Comparison of ENCODE assay signal across 7 cellular contexts in genomic region chr17:65041945-65042639, GRCh38. TPM values are rescaled to one million over a fixed set of nuclear protein-coding genes. Genes with fewer than 3 reads are reported as not detected.
A peak's percentile ranks its signal among the peaks of the same experiment; 100 is the strongest.
DNase-seq lines count a peak whose midpoint lies in the region; ATAC-seq, FAIRE-seq and TF ChIP-seq lines count a peak whose summit lies in the region.
"Not testable (repeated sequence)": the region's sequence is repeated elsewhere in the genome, so short reads cannot be mapped to it uniquely, and the experiment has no call there.

No MANE protein-coding gene starts in this region.

- H4K20me1 ChIP-seq in DND-41 (ENCODE audit: insufficient read depth, low read length) (peaks cover 56% of the 10 kb centered on the region), SK-N-SH (ENCODE audit: insufficient read depth) (peaks cover 79% of the 10 kb centered on the region)
- H4K20me1 ChIP-seq in GM12878 (ENCODE audit: control insufficient read depth, insufficient read depth), result not testable (repeated sequence)

- H3K4me3 ChIP-seq in DND-41 (ENCODE audit: low read depth in 1 of 2, low read length in 2 of 2); SK-N-SH (ENCODE audit: low read depth in 2 of 2, low read length in 1 of 2); liver (ENCODE audit: low read depth in 1 of 3, low read length in 3 of 3): not testable (repeated sequence)
- H3K4me3 ChIP-seq in GM12878, result peak overlapping the region; percentile 48; the same call in 1 of the 2 replicates

- peak overlapping the region; percentile 67 for H3K4me3 Mint-ChIP-seq in activated CD4-positive, alpha-beta T cell treated with anti-CD3 and anti-CD28 coated beads, Interleukin-2, amount 10 ng/mL, durations not matched to agents 24 days and 14 days
- H3K4me3 Mint-ChIP-seq in activated T-helper 1 cell treated with anti-CD3 and anti-CD28 coated beads, Interleukin-12 subunit alpha, Interleukin-12 subunit beta, Interleukin-2, Interleukin-4 antibody, amounts not matched to agents 30 ng/mL and 10 ng/mL and 1 ng/mL, durations not matched to agents 14 hours and 24 hours and 36 hours, result peak overlapping the region; percentile 48

- not testable (repeated sequence) for H3K27me3 ChIP-seq in DND-41 (ENCODE audit: insufficient read depth, low read length, poor library complexity); SK-N-SH (ENCODE audit: insufficient read depth); GM12878 (replicated peaks in 1 of 2; ENCODE audit: control insufficient read depth in 2 of 2, insufficient read depth in 2 of 2, low read length in 1 of 2); liver (ENCODE audit: control insufficient read depth in 4 of 4, insufficient read depth in 4 of 4, low read length in 3 of 4)

- POLR2A ChIA-PET in SK-N-SH (lab: Yijun Ruan, JAX), result not testable (repeated sequence)
- POLR2A ChIA-PET in GM12878 (lab: Charles Lee), result interaction anchor here (0.6 to 4.5 kb wide), 6 partner anchors 8 to 465 kb away, joined by 3 to 24 read pairs (median 4); no protein-coding TSS in a partner anchor

- H3K9me3 ChIP-seq in DND-41 (ENCODE audit: insufficient read depth, low read length, severe bottlenecking); SK-N-SH; GM12878 (replicated peaks; ENCODE audit: control insufficient read depth, insufficient read depth, low read length); liver (ENCODE audit: control insufficient read depth in 4 of 4, low read length in 3 of 4): not testable (repeated sequence)

- not testable (repeated sequence) for DNase-seq in DND-41; SK-N-SH; activated T-helper 1 cell treated with anti-CD3 and anti-CD28 coated beads, Interleukin-12 subunit alpha, Interleukin-12 subunit beta, Interleukin-2, Interleukin-4 antibody, amounts not matched to agents 30 ng/mL and 10 ng/mL and 1 ng/mL, durations not matched to agents 14 hours and 24 hours and 36 hours (ENCODE audit: low spot score); GM12878 (ENCODE audit: low read depth, low spot score)
- DNase-seq in activated CD4-positive, alpha-beta T cell treated with anti-CD3 and anti-CD28 coated beads, Interleukin-2, amount 10 ng/mL, durations not matched to agents 24 days and 14 days, result peak; percentile 80
- DNase-seq in stimulated activated CD4-positive, alpha-beta T cell treated with anti-CD3 and anti-CD28 coated beads, Interleukin-15, amount 100 ng/mL, for 24 hours, result peak; percentile 41

- peak overlapping the region; percentile 86 for H3K27ac Mint-ChIP-seq in activated CD4-positive, alpha-beta T cell treated with anti-CD3 and anti-CD28 coated beads, Interleukin-2, amount 10 ng/mL, durations not matched to agents 24 days and 14 days
- H3K27ac Mint-ChIP-seq in activated T-helper 1 cell treated with anti-CD3 and anti-CD28 coated beads, Interleukin-12 subunit alpha, Interleukin-12 subunit beta, Interleukin-2, Interleukin-4 antibody, amounts not matched to agents 30 ng/mL and 10 ng/mL and 1 ng/mL, durations not matched to agents 14 hours and 24 hours and 36 hours, result peak overlapping the region; percentile 68

- intact Hi-C loops in activated CD4-positive, alpha-beta T cell treated with anti-CD3 and anti-CD28 coated beads, Interleukin-2, amount 10 ng/mL, durations not matched to agents 24 days and 14 days (cut with micrococcal nuclease), result loop anchor here (2.0 to 5.0 kb wide), 3 partner anchors 13 to 140 kb away; no protein-coding TSS in a partner anchor
- intact Hi-C loops in activated T-helper 1 cell treated with anti-CD3 and anti-CD28 coated beads, Interleukin-12 subunit alpha, Interleukin-12 subunit beta, Interleukin-2, Interleukin-4 antibody, amounts not matched to agents 30 ng/mL and 10 ng/mL and 1 ng/mL, durations not matched to agents 14 hours and 24 hours and 36 hours (cut with micrococcal nuclease), result loop anchor here (1.0 kb wide), 1 partner anchor 13 kb away; no protein-coding TSS in a partner anchor
- intact Hi-C loops in GM12878 (cut with micrococcal nuclease; ENCODE audit: unreplicated experiment), result not testable (repeated sequence)

- H3K9ac ChIP-seq in DND-41 (ENCODE audit: low read depth, low read length); SK-N-SH; GM12878 (ENCODE audit: control insufficient read depth, insufficient read depth, low read length); liver (ENCODE audit: low read depth in 1 of 2, low read length in 2 of 2): not testable (repeated sequence)

- FAIRE-seq in GM12878 (lab: Jason Lieb, UNC), result not testable (repeated sequence)

- TF ChIP-seq RAD21 in SK-N-SH (IDR thresholded peaks at IDR 0.05; ENCODE audit: low read length); GM12878 (IDR thresholded peaks at IDR 0.05; ENCODE audit: insufficient read depth, low read depth, low read length); liver (IDR thresholded peaks at IDR 0.05): not testable (repeated sequence)

- not testable (repeated sequence) for H3K9me2 ChIP-seq in SK-N-SH

- peaks cover 11% of the 10 kb centered on the region for H3F3A ChIP-seq in SK-N-SH (replicated peaks; ENCODE audit: insufficient read depth)

- peaks cover 52% of the 10 kb centered on the region for H3K4me1 Mint-ChIP-seq in activated CD4-positive, alpha-beta T cell treated with anti-CD3 and anti-CD28 coated beads, Interleukin-2, amount 10 ng/mL, durations not matched to agents 24 days and 14 days
- peaks cover 68% of the 10 kb centered on the region for H3K4me1 Mint-ChIP-seq in activated T-helper 1 cell treated with anti-CD3 and anti-CD28 coated beads, Interleukin-12 subunit alpha, Interleukin-12 subunit beta, Interleukin-2, Interleukin-4 antibody, amounts not matched to agents 30 ng/mL and 10 ng/mL and 1 ng/mL, durations not matched to agents 14 hours and 24 hours and 36 hours (ENCODE audit: low read depth)

- SMC1A ChIA-PET in GM12878 (lab: Charles Lee; ENCODE audit: uncharacterized antibody, unreplicated experiment), result interaction anchor here (0.7 to 7.9 kb wide), 11 partner anchors 9 to 75 kb away, joined by 3 to 103 read pairs (median 7); no protein-coding TSS in a partner anchor

- not testable (repeated sequence) for H3K27me3 Mint-ChIP-seq in activated CD4-positive, alpha-beta T cell treated with anti-CD3 and anti-CD28 coated beads, Interleukin-2, amount 10 ng/mL, durations not matched to agents 24 days and 14 days; activated T-helper 1 cell treated with anti-CD3 and anti-CD28 coated beads, Interleukin-12 subunit alpha, Interleukin-12 subunit beta, Interleukin-2, Interleukin-4 antibody, amounts not matched to agents 30 ng/mL and 10 ng/mL and 1 ng/mL, durations not matched to agents 14 hours and 24 hours and 36 hours (ENCODE audit: insufficient read depth)

- not testable (repeated sequence) for H2AFZ ChIP-seq in DND-41 (ENCODE audit: low read depth, low read length); SK-N-SH (ENCODE audit: low read depth); GM12878 (ENCODE audit: control insufficient read depth, low read depth, low read length)

- TF ChIP-seq EP300 in SK-N-SH (IDR thresholded peaks at IDR 0.05; ENCODE audit: borderline replicate concordance in 1 of 2, low read depth in 1 of 2, low read length in 1 of 2); GM12878 (IDR thresholded peaks at IDR 0.05; ENCODE audit: borderline replicate concordance in 1 of 2, control insufficient read depth in 1 of 2, low read depth in 2 of 2, low read length in 2 of 2): not testable (repeated sequence)

- CTCF ChIA-PET in SK-N-SH (lab: Yijun Ruan, JAX), result interaction anchor here (0.7 kb wide), 1 partner anchor 194 kb away, joined by 3 read pairs; no protein-coding TSS in a partner anchor
- CTCF ChIA-PET in GM12878 (lab: Yijun Ruan, JAX), result interaction anchor here (0.6 to 1.9 kb wide), 3 partner anchors 10 to 12 kb away, joined by 4 to 7 read pairs (median 5); no protein-coding TSS in a partner anchor

- H3K9me3 Mint-ChIP-seq in activated CD4-positive, alpha-beta T cell treated with anti-CD3 and anti-CD28 coated beads, Interleukin-2, amount 10 ng/mL, durations not matched to agents 24 days and 14 days; activated T-helper 1 cell treated with anti-CD3 and anti-CD28 coated beads, Interleukin-12 subunit alpha, Interleukin-12 subunit beta, Interleukin-2, Interleukin-4 antibody, amounts not matched to agents 30 ng/mL and 10 ng/mL and 1 ng/mL, durations not matched to agents 14 hours and 24 hours and 36 hours: not testable (repeated sequence)

- WGBS in SK-N-SH (ENCODE audit: low lambda C conversion rate), result 96% methylated on average over 13 of the region's 13 CpGs
- 40% methylated on average over 13 of the region's 13 CpGs for WGBS in GM12878 (ENCODE audit: insufficient coverage, insufficient replicate concordance, low lambda C conversion rate, missing lambda C conversion rate)
- WGBS in liver, result 77% methylated on average over 13 of the region's 13 CpGs

- H3K36me3 ChIP-seq in DND-41 (ENCODE audit: insufficient read depth, low read length) (peaks cover 74% of the 10 kb centered on the region), SK-N-SH (replicated peaks in 1 of 2; ENCODE audit: control insufficient read depth in 1 of 2, insufficient read depth in 2 of 2, low read length in 1 of 2) (peaks cover 0 to 56% of the 10 kb centered on the region in 2 experiments), GM12878 (ENCODE audit: control insufficient read depth in 2 of 2, insufficient read depth in 2 of 2, low read length in 1 of 2) (peaks cover 1 to 21% of the 10 kb centered on the region in 2 experiments)
- H3K36me3 ChIP-seq in liver (ENCODE audit: control insufficient read depth in 4 of 4, insufficient read depth in 3 of 4, low read depth in 1 of 4, low read length in 3 of 4), result not testable (repeated sequence)

- H3K79me2 ChIP-seq in DND-41 (ENCODE audit: insufficient read depth, low read length) (peaks cover 100% of the 10 kb centered on the region), SK-N-SH (ENCODE audit: insufficient read depth) (peaks cover 100% of the 10 kb centered on the region), GM12878 (ENCODE audit: control insufficient read depth, insufficient read depth, low read length) (peaks cover 99% of the 10 kb centered on the region)

- TF ChIP-seq POLR2A in GM12878 (IDR thresholded peaks at IDR 0.05; ENCODE audit: low read depth, low read length), result not testable (repeated sequence)

- RAD21 ChIA-PET in GM12878 (lab: Charles Lee; ENCODE audit: unreplicated experiment), result interaction anchor here (0.6 to 4.1 kb wide), 9 partner anchors 13 to 95 kb away, joined by 3 to 27 read pairs (median 5); partner anchors contain the start of gene RGS9

- H3K4me2 ChIP-seq in DND-41 (ENCODE audit: insufficient read depth, low read length) (peak overlapping the region; percentile 9), SK-N-SH (peak overlapping the region; percentile 31; the same call in 1 of the 2 replicates), GM12878 (ENCODE audit: control insufficient read depth, insufficient read depth) (peak overlapping the region; percentile 95)

- peaks cover 56% of the 10 kb centered on the region for H3K36me3 Mint-ChIP-seq in activated CD4-positive, alpha-beta T cell treated with anti-CD3 and anti-CD28 coated beads, Interleukin-2, amount 10 ng/mL, durations not matched to agents 24 days and 14 days (ENCODE audit: low read depth)
- peaks cover 36% of the 10 kb centered on the region for H3K36me3 Mint-ChIP-seq in activated T-helper 1 cell treated with anti-CD3 and anti-CD28 coated beads, Interleukin-12 subunit alpha, Interleukin-12 subunit beta, Interleukin-2, Interleukin-4 antibody, amounts not matched to agents 30 ng/mL and 10 ng/mL and 1 ng/mL, durations not matched to agents 14 hours and 24 hours and 36 hours (ENCODE audit: low read depth)

- ATAC-seq in DND-41 (ENCODE audit: insufficient read depth, low read depth), result not testable (repeated sequence)
- peak; percentile 24 for ATAC-seq in GM12878

- in situ Hi-C loops in GM12878 (cut with MboI), result not testable (repeated sequence)

- H3K27ac ChIP-seq in DND-41 (ENCODE audit: low read length); SK-N-SH (ENCODE audit: low read depth in 2 of 2, low read length in 1 of 2): not testable (repeated sequence)
- H3K27ac ChIP-seq in GM12878 (ENCODE audit: control insufficient read depth, insufficient read depth) (peak overlapping the region; percentile 66), liver (ENCODE audit: low read depth in 1 of 2, low read length in 2 of 2) (peak overlapping the region; percentile 12 to 68)

- not testable (repeated sequence) for BruUV-seq in GM12878 (replicated peaks; lab: Mats Ljungman, UMichigan)

- peaks cover 43% of the 10 kb centered on the region for H3K4me1 ChIP-seq in DND-41 (ENCODE audit: insufficient read depth, low read length)
- H3K4me1 ChIP-seq in SK-N-SH (ENCODE audit: control insufficient read depth in 1 of 2, insufficient read depth in 2 of 2, low read depth in 1 of 2, low read length in 1 of 2), result not testable (repeated sequence)
- peaks cover 61% of the 10 kb centered on the region for H3K4me1 ChIP-seq in GM12878 (ENCODE audit: control insufficient read depth, insufficient read depth, low read length)
- peaks cover 5 to 22% (median 12%) of the 10 kb centered on the region in 4 donors for H3K4me1 ChIP-seq in liver (ENCODE audit: control insufficient read depth in 4 of 4, insufficient read depth in 4 of 4, low read length in 3 of 4)

- not testable (repeated sequence) for TF ChIP-seq CTCF in DND-41 (IDR thresholded peaks at IDR 0.05; ENCODE audit: borderline replicate concordance, extremely low read depth, low read length, poor library complexity, severe bottlenecking); SK-N-SH (IDR thresholded peaks at IDR 0.05); GM12878 (IDR thresholded peaks at IDR 0.05 in 2 of 3, conservative IDR thresholded peaks at IDR 0.05 in 1 of 3; ENCODE audit: control insufficient read depth in 2 of 3, extremely low read depth in 1 of 3, insufficient read depth in 1 of 3, low read depth in 3 of 3, low read length in 3 of 3); liver (IDR thresholded peaks at IDR 0.05; ENCODE audit: low read depth, low read length, missing input control)

RNA-seq across cellular contexts. Expression of gene GNA13, which starts 14.4 kb away (rescaled TPM):
- 14.5 and 19.0 TPM in 2 replicates for polyA plus RNA-seq in SK-N-SH (2012; rRNA removed)
- 23.4 and 24.8 TPM in 2 replicates for polyA plus RNA-seq in SK-N-SH (2012; cell fraction: cytosol; rRNA removed)
- polyA plus RNA-seq in SK-N-SH (2012; cell fraction: nucleus; rRNA removed), result 6.3 and 13.2 TPM in 2 replicates
- total RNA-seq in activated CD4-positive, alpha-beta T cell treated with anti-CD3 and anti-CD28 coated beads, Interleukin-2, amount 10 ng/mL, durations not matched to agents 24 days and 14 days, result 51.1 and 52.3 TPM in 2 replicates
- total RNA-seq in activated T-helper 1 cell treated with anti-CD3 and anti-CD28 coated beads, Interleukin-12 subunit alpha, Interleukin-12 subunit beta, Interleukin-2, Interleukin-4 antibody, amounts not matched to agents 30 ng/mL and 10 ng/mL and 1 ng/mL, durations not matched to agents 14 hours and 24 hours and 36 hours, result 52.7 and 56.3 TPM in 2 replicates
- 62.4 and 63.0 TPM in 2 replicates for total RNA-seq in GM12878 (2013; cell fraction: nucleolus; rRNA removed)
- 39.3 and 45.2 TPM in 2 replicates for total RNA-seq in GM12878 (2014; rRNA removed)
- 49.2 and 49.6 TPM in 2 replicates for total RNA-seq in GM12878 (2014; rRNA removed; fragmentation: Illumina TruSeq; extraction: Trizol)
- total RNA-seq in GM12878 (2021), result 40.5 and 43.5 TPM in 2 replicates
- 20.1 TPM for polyA plus RNA-seq in GM12878 (2011; ENCODE audit: low read depth)
- 59.7 and 85.8 TPM in 2 replicates for polyA plus RNA-seq in GM12878 (2011; rRNA removed)
- polyA plus RNA-seq in GM12878 (2011; cell fraction: cytosol; rRNA removed), result 21.1 and 27.1 TPM in 2 replicates
- 17.5 and 21.7 TPM in 2 replicates for polyA plus RNA-seq in GM12878 (2011; cell fraction: nucleus; rRNA removed)
- polyA plus RNA-seq in GM12878 (2012), result 30.6 and 42.6 TPM in 2 replicates
- polyA plus RNA-seq in GM12878 (2014; fragmentation: Illumina TruSeq; extraction: Trizol), result 43.3 and 56.8 TPM in 2 replicates
- polyA plus RNA-seq in GM12878 (2014; fragmentation: Nextera tagmentation; extraction: Ambion mirVana), result 10 to 100 TPM in 1 of 2 experiments, 1 to 10 TPM in 1; 9.8 to 10.9 TPM
- 22.7 and 26.4 TPM in 2 replicates for polyA plus RNA-seq in GM12878 (2014; rRNA removed)
- 10 to 100 TPM; 31.4 to 33.6 TPM for polyA plus RNA-seq in GM12878 (2016; fragmentation: Nextera tagmentation; extraction: Ambion mirVana)
- polyA minus RNA-seq in GM12878 (2011; rRNA and poly(A)+ RNA removed), result 62.3 and 96.0 TPM in 2 replicates
- 26.6 and 28.0 TPM in 2 replicates for polyA minus RNA-seq in GM12878 (2011; cell fraction: cytosol; rRNA and poly(A)+ RNA removed)
- polyA minus RNA-seq in GM12878 (2011; cell fraction: nucleus; rRNA and poly(A)+ RNA removed), result 15.1 and 23.2 TPM in 2 replicates
- 10 to 100 TPM; 26.5 to 40.5 TPM for total RNA-seq in liver
- polyA plus RNA-seq in liver, result 1 to 10 TPM; 7.6 to 8.8 TPM

Comparison
In these comparisons a context has a peak if more than half of its experiments do, and no peak if none do; other contexts are left out.
1. H3K4me2 ChIP-seq: peak in every context shown above with its lines; median percentile 95 in GM12878; 31 in SK-N-SH; 9 in DND-41.